18 cellular contexts compared by ENCODE assay signal in genomic region chr6:116966675-116967576, GRCh38.
DNase-seq lines count a peak whose midpoint lies in the region; ATAC-seq and TF ChIP-seq lines count a peak whose summit lies in the region.
"Had no signal": no experiment of that assay in that cellular context is flagged by ENCODE, and none has a peak within 500 bp of the region (broad histone marks: within the 10 kb centered on the region; RNA-seq: fewer than 3 reads in every experiment).

No MANE protein-coding gene starts in this region.

- no peaks in the 10 kb centered on the region for H4K20me1 ChIP-seq in PC-3 (ENCODE audit: low read length)
- H4K20me1 ChIP-seq: BLaER1 treated with 17β-estradiol and CSF1 and Interleukin-3, amounts not matched to agents 10 nM and 100 nM had no signal

- no peaks in the 10 kb centered on the region for H3K36me3 ChIP-seq in PC-3 (ENCODE audit: low read depth, low read length)
- no peaks in the 10 kb centered on the region for H3K36me3 ChIP-seq in endocrine pancreas (ENCODE audit: control insufficient read depth, insufficient read depth, low read length)
- H3K36me3 ChIP-seq in left lung, result no peaks in the 10 kb centered on the region
- H3K36me3 ChIP-seq: BLaER1 treated with 17β-estradiol and CSF1 and Interleukin-3, amounts not matched to agents 10 nM and 100 nM had no signal

- TF ChIP-seq CTCF in PC-3 (conservative IDR thresholded peaks at IDR 0.05; ENCODE audit: low read depth, low read length) (no peak), left lung (IDR thresholded peaks at IDR 0.05) (no peak)

- no peak overlapping the region for H3K4me3 Mint-ChIP-seq in activated CD4-positive, alpha-beta T cell treated with anti-CD3 and anti-CD28 coated beads, Interleukin-2, amount 10 ng/mL, durations not matched to agents 24 days and 14 days
- H3K4me3 Mint-ChIP-seq: B cell; CD4-positive, alpha-beta T cell; CD8-positive, alpha-beta T cell had no signal

- H3K9ac ChIP-seq in PC-3 (ENCODE audit: low read length) (peak overlapping the region; percentile 62), endocrine pancreas (ENCODE audit: control insufficient read depth, insufficient read depth, low read length) (no peak overlapping the region)
- H3K9ac ChIP-seq: BLaER1 treated with 17β-estradiol and CSF1 and Interleukin-3, amounts not matched to agents 10 nM and 100 nM had no signal

- H3K9me3 Mint-ChIP-seq in activated CD4-positive, alpha-beta T cell treated with anti-CD3 and anti-CD28 coated beads, Interleukin-2, amount 10 ng/mL, durations not matched to agents 24 days and 14 days, result no peaks in the 10 kb centered on the region
- H3K9me3 Mint-ChIP-seq: CD4-positive, alpha-beta T cell; CD8-positive, alpha-beta T cell had no signal

- H3K4me1 ChIP-seq in PC-3 (ENCODE audit: insufficient read depth, low read length) (peaks cover 25% of the 10 kb centered on the region), endocrine pancreas (ENCODE audit: control insufficient read depth, insufficient read depth, low read length) (peaks cover 40% of the 10 kb centered on the region), left lung (no peaks in the 10 kb centered on the region)
- H3K4me1 ChIP-seq: A549, Caco-2 had no signal

- peaks cover 4% of the 10 kb centered on the region for H3K27me3 Mint-ChIP-seq in activated CD4-positive, alpha-beta T cell treated with anti-CD3 and anti-CD28 coated beads, Interleukin-2, amount 10 ng/mL, durations not matched to agents 24 days and 14 days

- no peaks in the 10 kb centered on the region for H3F3A ChIP-seq in PC-3 (ENCODE audit: low read length, unreplicated experiment)

- H3K27ac Mint-ChIP-seq in activated CD4-positive, alpha-beta T cell treated with anti-CD3 and anti-CD28 coated beads, Interleukin-2, amount 10 ng/mL, durations not matched to agents 24 days and 14 days, result no peak overlapping the region
- H3K27ac Mint-ChIP-seq: B cell; CD4-positive, alpha-beta T cell; CD8-positive, alpha-beta T cell had no signal

- no TSS peak for BruUV-seq in PC-3 (replicated peaks; lab: Mats Ljungman, UMichigan)

- peak; percentile 10 for DNase-seq in activated CD4-positive, alpha-beta T cell treated with anti-CD3 and anti-CD28 coated beads, Interleukin-2, amount 10 ng/mL, durations not matched to agents 24 days and 14 days
- DNase-seq in activated CD4-positive, alpha-beta T cell treated with anti-CD3 and anti-CD28 coated beads for 1 hour, result no peak
- DNase-seq in PC-3 (peak; percentile 56), NCI-H2107 treated with DMSO at 0.1 percent for 48 hours (lab: John Stamatoyannopoulos, UW; ENCODE audit: unreplicated experiment) (no peak), left lung (no peak)
- DNase-seq: AML-193; Caco-2; Calu3; CD4-positive, alpha-beta T cell; CD8-positive, alpha-beta T cell; DMS79 treated with DMSO at 0.1 percent for 48 hours; GF-D8 had no signal

- H3K9me3 ChIP-seq in PC-3 (ENCODE audit: low read length) (no peaks in the 10 kb centered on the region), endocrine pancreas (ENCODE audit: control insufficient read depth, low read length) (no peaks in the 10 kb centered on the region), left lung (no peaks in the 10 kb centered on the region)
- H3K9me3 ChIP-seq: A549; BLaER1 treated with 17β-estradiol and CSF1 and Interleukin-3, amounts not matched to agents 10 nM and 100 nM; Caco-2 had no signal

- POLR2A ChIA-PET in PC-3 (lab: Charles Lee; ENCODE audit: unreplicated experiment), result interaction anchor here (0.6 to 0.8 kb wide), 2 partner anchors 48 to 90 kb away, joined by 3 to 9 read pairs; partner anchors contain the start of gene RFX6

- CTCF ChIA-PET in PC-3 (lab: Charles Lee), result interaction anchor here (1.0 to 2.0 kb wide), 2 partner anchors 84 to 86 kb away, joined by 3 to 6 read pairs; no protein-coding TSS in a partner anchor

- peak overlapping the region; percentile 67; the same call in 1 of the 2 replicates for H2AFZ ChIP-seq in PC-3 (ENCODE audit: low read length)

- peak overlapping the region; percentile 75 for H3K4me2 ChIP-seq in PC-3 (ENCODE audit: low read length)
- H3K4me2 ChIP-seq: A549; BLaER1 treated with 17β-estradiol and CSF1 and Interleukin-3, amounts not matched to agents 10 nM and 100 nM had no signal

- peak; percentile 77 for ATAC-seq in PC-3
- ATAC-seq in left lung, result no peak
- ATAC-seq: A549; CD8-positive, alpha-beta T cell had no signal

- H3K27me3 ChIP-seq in PC-3 (ENCODE audit: low read length) (no peaks in the 10 kb centered on the region), endocrine pancreas (ENCODE audit: control insufficient read depth, insufficient read depth, low read length) (no peaks in the 10 kb centered on the region), left lung (peaks cover 0 to 7% of the 10 kb centered on the region in 2 donors)
- H3K27me3 ChIP-seq: BLaER1 treated with 17β-estradiol and CSF1 and Interleukin-3, amounts not matched to agents 10 nM and 100 nM had no signal

- H3K4me1 Mint-ChIP-seq in activated CD4-positive, alpha-beta T cell treated with anti-CD3 and anti-CD28 coated beads, Interleukin-2, amount 10 ng/mL, durations not matched to agents 24 days and 14 days, result no peaks in the 10 kb centered on the region
- H3K4me1 Mint-ChIP-seq: B cell had no signal

- H3K27ac ChIP-seq in PC-3 (ENCODE audit: low read length), result peak overlapping the region; percentile 93
- no peak overlapping the region for H3K27ac ChIP-seq in left lung
- H3K27ac ChIP-seq: 22Rv1; A549; BLaER1 treated with 17β-estradiol and CSF1 and Interleukin-3, amounts not matched to agents 10 nM and 100 nM; C4-2B had no signal

- H3K79me2 ChIP-seq in PC-3 (ENCODE audit: low read length), result no peaks in the 10 kb centered on the region

- H3K36me3 Mint-ChIP-seq in activated CD4-positive, alpha-beta T cell treated with anti-CD3 and anti-CD28 coated beads, Interleukin-2, amount 10 ng/mL, durations not matched to agents 24 days and 14 days (ENCODE audit: low read depth), result no peaks in the 10 kb centered on the region
- H3K36me3 Mint-ChIP-seq: CD8-positive, alpha-beta T cell had no signal

- intact Hi-C loops in activated CD4-positive, alpha-beta T cell treated with anti-CD3 and anti-CD28 coated beads, Interleukin-2, amount 10 ng/mL, durations not matched to agents 24 days and 14 days (cut with micrococcal nuclease), result no loop called here
- intact Hi-C loops in PC-3 (cut with micrococcal nuclease) (loop anchor here (5.0 kb wide), 1 partner anchor 35 kb away; no protein-coding TSS in a partner anchor), left lung (cut with DNase I) (no loop called here)

- H3K4me3 ChIP-seq in PC-3 (ENCODE audit: low read length) (peak overlapping the region; percentile 37; the same call in 1 of the 2 replicates), endocrine pancreas (ENCODE audit: control insufficient read depth, insufficient read depth, low read length) (peak overlapping the region; percentile 31), left lung (no peak overlapping the region)
- H3K4me3 ChIP-seq: A549; BLaER1 treated with 17β-estradiol and CSF1 and Interleukin-3, amounts not matched to agents 10 nM and 100 nM had no signal

- no peaks in the 10 kb centered on the region for H3K9me2 ChIP-seq in PC-3 (replicated peaks; ENCODE audit: low read length)

Comparison
In these comparisons a context has a peak if more than half of its experiments do, and no peak if none do; other contexts are left out.
1. DNase-seq: peak in activated CD4-positive, alpha-beta T cell treated with anti-CD3 and anti-CD28 coated beads, Interleukin-2, amount 10 ng/mL, durations not matched to agents 24 days and 14 days (single experiment) and PC-3 (single experiment); none in activated CD4-positive, alpha-beta T cell treated with anti-CD3 and anti-CD28 coated beads for 1 hour (single experiment), NCI-H2107 treated with DMSO at 0.1 percent for 48 hours (single experiment) and left lung (0 of 2).
2. H3K4me3 ChIP-seq: peak in PC-3 (single experiment) and endocrine pancreas (single experiment); none in left lung (0 of 2).